ENCODE assay signal across 8 cellular contexts in the genomic region with DNA sequence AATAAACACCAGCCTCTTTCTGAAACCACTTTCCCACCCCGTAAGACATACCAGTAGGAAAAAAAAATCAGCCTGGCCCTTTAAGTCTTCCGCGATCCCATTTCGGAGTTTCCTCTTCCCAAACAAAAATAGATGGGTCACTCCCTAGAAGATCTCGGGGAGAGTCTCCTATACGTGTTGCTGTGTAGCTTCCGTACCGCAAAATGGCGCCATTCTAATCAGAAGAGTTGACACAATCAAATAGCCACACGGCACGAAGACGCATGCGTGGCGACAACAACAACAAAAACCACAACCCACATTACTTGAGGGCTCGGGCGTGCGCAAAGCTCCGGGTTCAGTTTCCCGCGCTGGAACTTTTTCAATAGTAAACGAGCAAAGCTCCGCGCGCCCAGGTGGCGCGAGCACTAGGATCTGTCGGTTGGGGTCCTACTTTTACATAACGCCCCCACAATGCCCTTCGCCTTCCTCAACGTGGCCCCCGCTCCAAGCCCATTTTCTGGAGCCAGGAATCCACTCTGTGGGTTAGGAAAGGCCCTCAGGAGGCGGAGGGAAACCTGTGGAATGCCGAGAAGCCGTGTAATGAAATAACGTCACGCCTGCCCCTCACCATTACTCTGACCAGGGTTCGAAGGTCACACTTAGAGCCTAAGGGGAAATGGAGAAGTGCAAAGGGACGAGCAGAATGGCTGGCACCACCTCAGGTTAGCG. TPM values are rescaled to one million over a fixed set of nuclear protein-coding genes. Genes with fewer than 3 reads are reported as not detected.
A peak's percentile ranks its signal among the peaks of the same experiment; 100 is the strongest.
DNase-seq lines count a peak whose midpoint lies in the region; ATAC-seq and TF ChIP-seq lines count a peak whose summit lies in the region.

Gene GPANK1 (minus strand): TSS at position 208 of the 711 bp plus-strand sequence. CDS start 519 bp downstream, outside the sequence.

- intact Hi-C loops in CD8-positive, alpha-beta T cell (cut with DNase I, micrococcal nuclease): loop anchor here (1.0 to 10.0 kb wide), 18 partner anchors 13 to 1600 kb away; partner anchors contain the start of genes ABHD16A (in 2 of the 2), BAG6 (in 2 of the 2), NFKBIL1 (in 2 of the 2) and PRRC2A (in 2 of the 2)

- no peak for TF ChIP-seq CTCF in CD8-positive, alpha-beta T cell (IDR thresholded peaks at IDR 0.05)
- no peak for TF ChIP-seq CTCF in gastroesophageal sphincter (IDR thresholded peaks at IDR 0.05)
- no peak for TF ChIP-seq CTCF in subcutaneous adipose tissue (IDR thresholded peaks at IDR 0.05; ENCODE audit: low read depth)

- no peaks in the 10 kb centered on the region for H3K9me3 Mint-ChIP-seq in CD8-positive, alpha-beta T cell

- H3K4me3 Mint-ChIP-seq in CD8-positive, alpha-beta T cell: peak within 1 kb of the TSS; percentile 95

- WGBS in gastroesophageal sphincter (ENCODE audit: low coverage in 1 of 2), 2 donors: 0% methylated on average over 14 to 19 of the region's 39 CpGs

- no peaks in the 10 kb centered on the region for H3K9me3 ChIP-seq in CD8-positive, alpha-beta T cell (ENCODE audit: low read length)
- H3K9me3 ChIP-seq in gastroesophageal sphincter: no peaks in the 10 kb centered on the region

- CTCF ChIA-PET in CD8-positive, alpha-beta T cell (lab: Charles Lee): interaction anchor here (1.0 to 5.2 kb wide), 3 partner anchors 11 to 287 kb away, joined by 3 to 44 read pairs (median 3); partner anchors contain the start of genes APOM and BAG6

- H3K4me1 ChIP-seq in CD8-positive, alpha-beta T cell (ENCODE audit: insufficient read depth, low read length): peaks cover 45% of the 10 kb centered on the region
- H3K4me1 ChIP-seq in gastroesophageal sphincter: peaks cover 0 to 77% (median 28%) of the 10 kb centered on the region in 3 donors

- no peaks in the 10 kb centered on the region for H3K27me3 ChIP-seq in CD8-positive, alpha-beta T cell (ENCODE audit: insufficient read depth, low read length)
- H3K27me3 ChIP-seq in gastroesophageal sphincter: no peaks in the 10 kb centered on the region

- H3K36me3 ChIP-seq in CD8-positive, alpha-beta T cell (ENCODE audit: insufficient read depth, low read length): peaks cover 25% of the 10 kb centered on the region
- peaks cover 0 to 53% of the 10 kb centered on the region in 2 donors for H3K36me3 ChIP-seq in gastroesophageal sphincter

- no peak for TF ChIP-seq EP300 in gastroesophageal sphincter (IDR thresholded peaks at IDR 0.05)

- H3K27me3 Mint-ChIP-seq in CD8-positive, alpha-beta T cell (ENCODE audit: low read depth): no peaks in the 10 kb centered on the region

- H3K4me1 Mint-ChIP-seq in CD8-positive, alpha-beta T cell (ENCODE audit: low read depth): peaks cover 62% of the 10 kb centered on the region

- H3K4me3 ChIP-seq in CD8-positive, alpha-beta T cell (ENCODE audit: low read depth, low read length): peak within 1 kb of the TSS; percentile 94
- peak within 1 kb of the TSS; percentile 55 to 67 for H3K4me3 ChIP-seq in gastroesophageal sphincter

- H3K36me3 Mint-ChIP-seq in CD8-positive, alpha-beta T cell: peaks cover 71% of the 10 kb centered on the region

- ATAC-seq in CD8-positive, alpha-beta T cell: peak; percentile 34
- peak; percentile 26 for ATAC-seq in GM21825 (IDR thresholded peaks at IDR 0.05; ENCODE audit: unreplicated experiment)
- ATAC-seq in gastroesophageal sphincter: peak; percentile 59

- DNase-seq in CD8-positive, alpha-beta T cell: peak; percentile 80 to 93 (median 87)
- DNase-seq in NCI-H1105 treated with DMSO at 0.1 percent for 48 hours (lab: John Stamatoyannopoulos, UW) (peak; percentile 96), SKM-1 (lab: John Stamatoyannopoulos, UW; ENCODE audit: unreplicated experiment) (peak; percentile 87), non-pigmented ciliary epithelial cell (ENCODE audit: low read depth) (peak; percentile 79)
- DNase-seq in activated naive CD4-positive, alpha-beta T cell treated with anti-CD3 and anti-CD28 coated beads, Interleukin-2, amount 50 U/mL, for 16 hours: peak; percentile 88

- H3K27ac ChIP-seq in CD8-positive, alpha-beta T cell (ENCODE audit: low read depth, low read length): peak within 1 kb of the TSS; percentile 96
- peak within 1 kb of the TSS; percentile 95 to 98 (median 96) for H3K27ac ChIP-seq in gastroesophageal sphincter

- peak in 1 of 2 donors; percentile 30 for TF ChIP-seq POLR2A in gastroesophageal sphincter (IDR thresholded peaks at IDR 0.05)

- POLR2A ChIA-PET in CD8-positive, alpha-beta T cell (lab: Charles Lee): interaction anchor here (0.9 to 7.9 kb wide), 13 partner anchors 11 to 234 kb away, joined by 3 to 130 read pairs (median 4); partner anchors contain the start of genes ABHD16A, APOM, BAG6 and DDX39B

- peak within 1 kb of the TSS; percentile 98 for H3K27ac Mint-ChIP-seq in CD8-positive, alpha-beta T cell

RNA-seq across cellular contexts. Expression of gene GPANK1, which starts in this region (rescaled TPM):
- 10 to 100 TPM in 1 of 2 experiments, 1 to 10 TPM in 1; 9.8 to 10.8 TPM for total RNA-seq in CD8-positive, alpha-beta T cell
- 10 to 100 TPM; 17.1 to 22.3 (median 17.9) TPM for total RNA-seq in gastroesophageal sphincter
- total RNA-seq in subcutaneous adipose tissue: 10 to 100 TPM; 13.4 to 20.0 (median 16.7) TPM

Comparison
In these comparisons a context has a peak if more than half of its experiments do, and no peak if none do; other contexts are left out.
1. Peak in every context shown above with its lines: DNase-seq, ATAC-seq, H3K4me3 ChIP-seq and H3K27ac ChIP-seq.